20 cellular contexts compared by ENCODE assay signal in genomic region chr1:205107327-205107726, GRCh38. TPM values are rescaled to one million over a fixed set of nuclear protein-coding genes. Genes with fewer than 3 reads are reported as not detected.
DNase-seq lines count a peak whose midpoint lies in the region; ATAC-seq and TF ChIP-seq lines count a peak whose summit lies in the region.
"Had no signal": no experiment of that assay in that cellular context is flagged by ENCODE, and none has a peak within 500 bp of the region (broad histone marks: within the 10 kb centered on the region; RNA-seq: fewer than 3 reads in every experiment).

No MANE protein-coding gene starts in this region.

- H3K4me3 Mint-ChIP-seq in activated T-cell treated with anti-CD3 and anti-CD28 coated beads, Interleukin-2, amount 50 U/mL, for 24 hours, result no peak overlapping the region
- no peak overlapping the region for H3K4me3 Mint-ChIP-seq in activated T-cell treated with anti-CD3 and anti-CD28 coated beads, Interleukin-2, amount 50 U/mL, for 4 hours
- H3K4me3 Mint-ChIP-seq in central memory CD8-positive, alpha-beta T cell, result no peak overlapping the region
- H3K4me3 Mint-ChIP-seq: CD14-positive monocyte; CD4-positive, alpha-beta T cell; CD8-positive, alpha-beta memory T cell had no signal

- peaks cover 33 to 84% of the 10 kb centered on the region in 2 experiments for H3K36me3 ChIP-seq in HEK293 (ENCODE audit: control insufficient read depth in 2 of 2, insufficient read depth in 1 of 2, low read length in 2 of 2)
- peaks cover 71% of the 10 kb centered on the region for H3K36me3 ChIP-seq in MG63

- H3K27ac ChIP-seq in HEK293 (ENCODE audit: extremely low read depth, low read depth, low read length), result no peak overlapping the region
- H3K27ac ChIP-seq: A549; BLaER1 treated with 17β-estradiol and CSF1 and Interleukin-3, amounts not matched to agents 10 nM and 100 nM had no signal

- no peaks in the 10 kb centered on the region for H3K9me3 ChIP-seq in HEK293 (ENCODE audit: control insufficient read depth, insufficient read depth, low read depth, low read length)
- H3K9me3 ChIP-seq in MG63, result no peaks in the 10 kb centered on the region
- H3K9me3 ChIP-seq: A549; BE2C; BLaER1 treated with 17β-estradiol and CSF1 and Interleukin-3, amounts not matched to agents 10 nM and 100 nM; HAP-1 had no signal

- CTCF ChIA-PET in HEK293 (lab: Yijun Ruan, JAX), result interaction anchor here (0.7 kb wide), 2 partner anchors 323 to 681 kb away, joined by 3 to 5 read pairs; no protein-coding TSS in a partner anchor

- no peaks in the 10 kb centered on the region for H3K4me1 ChIP-seq in HEK293 (ENCODE audit: control insufficient read depth, insufficient read depth, low read length)
- H3K4me1 ChIP-seq: A549, BE2C, HAP-1 had no signal

- peak overlapping the region; percentile 47 for H3K27ac Mint-ChIP-seq in activated T-cell treated with anti-CD3 and anti-CD28 coated beads, Interleukin-2, amount 50 U/mL, for 24 hours
- peak overlapping the region; percentile 3 for H3K27ac Mint-ChIP-seq in central memory CD8-positive, alpha-beta T cell (ENCODE audit: low read depth)
- H3K27ac Mint-ChIP-seq: CD4-positive, alpha-beta T cell had no signal

- no peak for ATAC-seq in activated T-cell treated with anti-CD3 and anti-CD28 coated beads, Interleukin-2, amount 50 U/mL, for 4 hours
- no peak for ATAC-seq in central memory CD8-positive, alpha-beta T cell (replicated peaks; ENCODE audit: extremely low read depth, poor library complexity, severe bottlenecking)
- no peak for ATAC-seq in HG02885 (IDR thresholded peaks at IDR 0.05; ENCODE audit: poor library complexity, unreplicated experiment)
- ATAC-seq: A549 had no signal

- TF ChIP-seq CTCF in HEK293 (tag by site-specific recombination; IDR thresholded peaks at IDR 0.05), result no peak

- H3K4me1 Mint-ChIP-seq in activated T-cell treated with anti-CD3 and anti-CD28 coated beads, Interleukin-2, amount 50 U/mL, for 24 hours (ENCODE audit: low read depth), result peaks cover 14% of the 10 kb centered on the region
- peaks cover 6% of the 10 kb centered on the region for H3K4me1 Mint-ChIP-seq in activated T-cell treated with anti-CD3 and anti-CD28 coated beads, Interleukin-2, amount 50 U/mL, for 4 hours (ENCODE audit: low read depth)
- peaks cover 25% of the 10 kb centered on the region for H3K4me1 Mint-ChIP-seq in central memory CD8-positive, alpha-beta T cell
- H3K4me1 Mint-ChIP-seq: CD14-positive monocyte had no signal

- no peaks in the 10 kb centered on the region for H3K27me3 Mint-ChIP-seq in activated T-cell treated with anti-CD3 and anti-CD28 coated beads, Interleukin-2, amount 50 U/mL, for 24 hours
- no peaks in the 10 kb centered on the region for H3K27me3 Mint-ChIP-seq in activated T-cell treated with anti-CD3 and anti-CD28 coated beads, Interleukin-2, amount 50 U/mL, for 4 hours (ENCODE audit: low read depth)
- H3K27me3 Mint-ChIP-seq in central memory CD8-positive, alpha-beta T cell, result no peaks in the 10 kb centered on the region
- H3K27me3 Mint-ChIP-seq: CD4-positive, alpha-beta T cell; CD8-positive, alpha-beta memory T cell had no signal

- no peak overlapping the region for H3K4me3 ChIP-seq in HEK293 (ENCODE audit: low read depth, low read length)
- H3K4me3 ChIP-seq in MG63, result no peak overlapping the region
- H3K4me3 ChIP-seq: A549; BLaER1 treated with 17β-estradiol and CSF1 and Interleukin-3, amounts not matched to agents 10 nM and 100 nM; HAP-1 had no signal

- POLR2A ChIA-PET in HEK293 (lab: Yijun Ruan, JAX), result no interaction called here

- peaks cover 82% of the 10 kb centered on the region for H3K36me3 Mint-ChIP-seq in activated T-cell treated with anti-CD3 and anti-CD28 coated beads, Interleukin-2, amount 50 U/mL, for 24 hours (ENCODE audit: low read depth)
- H3K36me3 Mint-ChIP-seq in activated T-cell treated with anti-CD3 and anti-CD28 coated beads, Interleukin-2, amount 50 U/mL, for 4 hours (ENCODE audit: insufficient read depth), result peaks cover 45% of the 10 kb centered on the region
- H3K36me3 Mint-ChIP-seq in central memory CD8-positive, alpha-beta T cell (ENCODE audit: insufficient read depth), result peaks cover 67% of the 10 kb centered on the region

- DNase-seq in activated T-cell treated with anti-CD3 and anti-CD28 coated beads, Interleukin-2, amount 50 U/mL, for 24 hours, result no peak
- DNase-seq in activated T-cell treated with anti-CD3 and anti-CD28 coated beads, Interleukin-2, amount 50 U/mL, for 4 hours, result no peak
- DNase-seq in central memory CD8-positive, alpha-beta T cell (ENCODE audit: low spot score in 2 of 2), result no peak
- DNase-seq in MG63, result no peak
- DNase-seq: 8988T; ACHN; AML-193; BE2C; CD4-positive, alpha-beta T cell; CD8-positive, alpha-beta memory T cell; DMS53; DMS79 treated with DMSO at 0.1 percent for 48 hours; GF-D8; GOT3 had no signal

- H3K27me3 ChIP-seq in MG63, result no peaks in the 10 kb centered on the region
- H3K27me3 ChIP-seq: BE2C; BLaER1 treated with 17β-estradiol and CSF1 and Interleukin-3, amounts not matched to agents 10 nM and 100 nM had no signal

- H3K9me3 Mint-ChIP-seq in activated T-cell treated with anti-CD3 and anti-CD28 coated beads, Interleukin-2, amount 50 U/mL, for 24 hours, result no peaks in the 10 kb centered on the region
- H3K9me3 Mint-ChIP-seq in activated T-cell treated with anti-CD3 and anti-CD28 coated beads, Interleukin-2, amount 50 U/mL, for 4 hours, result no peaks in the 10 kb centered on the region
- no peaks in the 10 kb centered on the region for H3K9me3 Mint-ChIP-seq in central memory CD8-positive, alpha-beta T cell
- H3K9me3 Mint-ChIP-seq: CD4-positive, alpha-beta T cell; CD8-positive, alpha-beta memory T cell had no signal

TF ChIP-seq in HEK293, 187 proteins besides CTCF, POLR2A, EP300 and RAD21:
- TF ChIP-seq ZNF76 (tag by site-specific recombination; IDR thresholded peaks at IDR 0.05; ENCODE audit: borderline replicate concordance, low read depth) (no peak), ZNF2 (tag by site-specific recombination; IDR thresholded peaks at IDR 0.05) (no peak), ZNF223 (tag by site-specific recombination; IDR thresholded peaks at IDR 0.05) (no peak), ZNF654 (tag by site-specific recombination; IDR thresholded peaks at IDR 0.05; ENCODE audit: low read depth) (no peak), ZNF658 (tag by site-specific recombination; IDR thresholded peaks at IDR 0.05) (no peak), SCRT1 (tag by site-specific recombination; IDR thresholded peaks at IDR 0.05; ENCODE audit: borderline replicate concordance) (peak; percentile 66; the same call in 1 of the 2 replicates), ZNF596 (tag by site-specific recombination; IDR thresholded peaks at IDR 0.05) (no peak), ZNF37A (tag by site-specific recombination; IDR thresholded peaks at IDR 0.05) (no peak), SALL2 (tag by site-specific recombination; IDR thresholded peaks at IDR 0.05; ENCODE audit: borderline replicate concordance) (no peak), ZNF10 (tag by site-specific recombination; IDR thresholded peaks at IDR 0.05) (no peak), SCRT2 (tag by site-specific recombination; IDR thresholded peaks at IDR 0.05) (peak; percentile 71), ZNF639 (tag by site-specific recombination; IDR thresholded peaks at IDR 0.05) (no peak)

RNA-seq across cellular contexts. Expression of gene RBBP5, which starts 14.5 kb away (rescaled TPM):
- 10 to 100 TPM; 27.4 to 36.2 (median 31.2) TPM for total RNA-seq in activated T-cell treated with anti-CD3 and anti-CD28 coated beads, Interleukin-2, amount 50 U/mL, for 4 hours
- 16.9 and 20.5 TPM in 2 replicates for total RNA-seq in MG63 (2014; rRNA removed; shearing (Covaris generic); ENCODE audit: low replicate concordance)

RNA-seq across cellular contexts. Expression of gene TMEM81, which starts 23.1 kb away (rescaled TPM):
- total RNA-seq in activated T-cell treated with anti-CD3 and anti-CD28 coated beads, Interleukin-2, amount 50 U/mL, for 4 hours, result 1 to 10 TPM; 2.3 to 3.1 (median 2.9) TPM
- total RNA-seq in MG63 (2014; rRNA removed; shearing (Covaris generic); ENCODE audit: low replicate concordance), result 1.6 and 5.1 TPM in 2 replicates
